Comparison of ENCODE assay signal across 14 cellular contexts in genomic region chr13:105272660-105273631, GRCh38.
DNase-seq lines count a peak whose midpoint lies in the region; ATAC-seq and TF ChIP-seq lines count a peak whose summit lies in the region.
"Had no signal": no experiment of that assay in that cellular context is flagged by ENCODE, and none has a peak within 500 bp of the region (broad histone marks: within the 10 kb centered on the region; RNA-seq: fewer than 3 reads in every experiment).

No MANE protein-coding gene starts in this region.

- no peaks in the 10 kb centered on the region for H3K9me2 ChIP-seq in SK-N-SH

- no peak for TF ChIP-seq CTCF in SK-N-SH (IDR thresholded peaks at IDR 0.05)

- H3K4me1 ChIP-seq in SK-N-SH (ENCODE audit: control insufficient read depth in 1 of 2, insufficient read depth in 2 of 2, low read depth in 1 of 2, low read length in 1 of 2), result peaks cover 0 to 18% of the 10 kb centered on the region in 2 experiments; a peak in 1 of 4 replicates
- H3K4me1 ChIP-seq: thyroid gland had no signal

- H3K4me2 ChIP-seq in SK-N-SH, result no peak overlapping the region

- no peak for TF ChIP-seq RAD21 in SK-N-SH (IDR thresholded peaks at IDR 0.05; ENCODE audit: low read length)

- CTCF ChIA-PET in SK-N-SH (lab: Yijun Ruan, JAX), result interaction anchor here (1.0 kb wide), 1 partner anchor 53 kb away, joined by 3 read pairs; no protein-coding TSS in a partner anchor

- H3K79me2 ChIP-seq in SK-N-SH (ENCODE audit: insufficient read depth), result no peaks in the 10 kb centered on the region

- no peak for ATAC-seq in GM18873 (IDR thresholded peaks at IDR 0.05; ENCODE audit: low FRiP score, unreplicated experiment)
- ATAC-seq: activated CD8-positive, alpha-beta memory T cell treated with anti-CD3 and anti-CD28 coated beads, Interleukin-2, amount 10 ng/mL, durations not matched to agents 7 days and 5 days had no signal

- DNase-seq in Ammon's horn (ENCODE audit: low spot score) (peak; percentile 24), KG1 (lab: John Stamatoyannopoulos, UW) (peak; percentile 18), SKM-1 treated with dmso at 0.1 percent for 144 hours (lab: John Stamatoyannopoulos, UW; ENCODE audit: unreplicated experiment) (peak; percentile 90), medulla oblongata (ENCODE audit: extremely low spot score) (peak; percentile 18), caudate nucleus (lab: John Stamatoyannopoulos, UW) (no peak), SK-N-SH (no peak), HPDE6-E6E7 (ENCODE audit: extremely low spot score) (no peak)
- DNase-seq: activated CD8-positive, alpha-beta memory T cell treated with anti-CD3 and anti-CD28 coated beads, Interleukin-2, amount 10 ng/mL, durations not matched to agents 7 days and 5 days; activated naive CD4-positive, alpha-beta T cell treated with anti-CD3 and anti-CD28 coated beads, Interleukin-2, amount 10 ng/mL, durations not matched to agents 7 days and 5 days; head of caudate nucleus; NCI-H1048; small intestine; thyroid gland had no signal

- H3K27me3 ChIP-seq in SK-N-SH (ENCODE audit: insufficient read depth), result no peaks in the 10 kb centered on the region
- H3K27me3 ChIP-seq: thyroid gland had no signal

- H3K9me3 ChIP-seq in SK-N-SH, result no peaks in the 10 kb centered on the region
- H3K9me3 ChIP-seq: thyroid gland had no signal

- H3K27ac ChIP-seq in caudate nucleus (ENCODE audit: low read depth, low read length), result no peak overlapping the region
- peak overlapping the region in 1 of 2 experiments; percentile 72; a peak in 1 of 4 replicates for H3K27ac ChIP-seq in SK-N-SH (ENCODE audit: low read depth in 2 of 2, low read length in 1 of 2)
- H3K27ac ChIP-seq: thyroid gland had no signal

- TF ChIP-seq EP300 in SK-N-SH (IDR thresholded peaks at IDR 0.05; ENCODE audit: borderline replicate concordance in 1 of 2, low read depth in 1 of 2, low read length in 1 of 2), result no peak

- WGBS in SK-N-SH (ENCODE audit: low lambda C conversion rate), result 51% methylated on average over 8 of the region's 13 CpGs

- H3K36me3 ChIP-seq in SK-N-SH (replicated peaks in 1 of 2; ENCODE audit: control insufficient read depth in 1 of 2, insufficient read depth in 2 of 2, low read length in 1 of 2), result no peaks in the 10 kb centered on the region
- H3K36me3 ChIP-seq: thyroid gland had no signal

- POLR2A ChIA-PET in SK-N-SH (lab: Yijun Ruan, JAX), result interaction anchor here (0.7 kb wide), 1 partner anchor 173 kb away, joined by 4 read pairs; no protein-coding TSS in a partner anchor

- no peak overlapping the region for H2AFZ ChIP-seq in SK-N-SH (ENCODE audit: low read depth)

- no peaks in the 10 kb centered on the region for H4K20me1 ChIP-seq in SK-N-SH (ENCODE audit: insufficient read depth)

- no peak overlapping the region for H3K9ac ChIP-seq in SK-N-SH

- H3K4me3 ChIP-seq in SK-N-SH (ENCODE audit: low read depth in 2 of 2, low read length in 1 of 2), result no peak overlapping the region
- H3K4me3 ChIP-seq: thyroid gland had no signal

- H3F3A ChIP-seq in SK-N-SH (replicated peaks; ENCODE audit: insufficient read depth), result no peaks in the 10 kb centered on the region

TF ChIP-seq in SK-N-SH, 30 proteins besides CTCF, POLR2A, EP300 and RAD21:
- TF ChIP-seq GATA2 (CRISPR knock-in tag; IDR thresholded peaks at IDR 0.05), result no peak
- no peak for TF ChIP-seq TCF12 (IDR thresholded peaks at IDR 0.05)
- no peak for TF ChIP-seq FOXM1 (IDR thresholded peaks at IDR 0.05; ENCODE audit: low read depth)
- no peak for TF ChIP-seq YY1 (IDR thresholded peaks at IDR 0.05; ENCODE audit: low read depth)
- TF ChIP-seq, protein P1, sequence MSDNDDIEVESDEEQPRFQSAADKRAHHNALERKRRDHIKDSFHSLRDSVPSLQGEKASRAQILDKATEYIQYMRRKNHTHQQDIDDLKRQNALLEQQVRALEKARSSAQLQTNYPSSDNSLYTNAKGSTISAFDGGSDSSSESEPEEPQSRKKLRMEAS (IDR thresholded peaks at IDR 0.05; ENCODE audit: low read depth), result no peak
- TF ChIP-seq RCOR1 (IDR thresholded peaks at IDR 0.05; ENCODE audit: low read length), result no peak
- TF ChIP-seq NFIC (IDR thresholded peaks at IDR 0.05; ENCODE audit: borderline replicate concordance), result no peak
- TF ChIP-seq SMC3 (IDR thresholded peaks at IDR 0.05; ENCODE audit: low read depth, low read length), result no peak

Comparison
In these comparisons a context has a peak if more than half of its experiments do, and no peak if none do; other contexts are left out.
1. DNase-seq: peak in Ammon's horn (single experiment), KG1 (single experiment), SKM-1 treated with dmso at 0.1 percent for 144 hours (single experiment) and medulla oblongata (single experiment); none in caudate nucleus (0 of 61), SK-N-SH (single experiment) and HPDE6-E6E7 (single experiment).